In the genomic region with DNA sequence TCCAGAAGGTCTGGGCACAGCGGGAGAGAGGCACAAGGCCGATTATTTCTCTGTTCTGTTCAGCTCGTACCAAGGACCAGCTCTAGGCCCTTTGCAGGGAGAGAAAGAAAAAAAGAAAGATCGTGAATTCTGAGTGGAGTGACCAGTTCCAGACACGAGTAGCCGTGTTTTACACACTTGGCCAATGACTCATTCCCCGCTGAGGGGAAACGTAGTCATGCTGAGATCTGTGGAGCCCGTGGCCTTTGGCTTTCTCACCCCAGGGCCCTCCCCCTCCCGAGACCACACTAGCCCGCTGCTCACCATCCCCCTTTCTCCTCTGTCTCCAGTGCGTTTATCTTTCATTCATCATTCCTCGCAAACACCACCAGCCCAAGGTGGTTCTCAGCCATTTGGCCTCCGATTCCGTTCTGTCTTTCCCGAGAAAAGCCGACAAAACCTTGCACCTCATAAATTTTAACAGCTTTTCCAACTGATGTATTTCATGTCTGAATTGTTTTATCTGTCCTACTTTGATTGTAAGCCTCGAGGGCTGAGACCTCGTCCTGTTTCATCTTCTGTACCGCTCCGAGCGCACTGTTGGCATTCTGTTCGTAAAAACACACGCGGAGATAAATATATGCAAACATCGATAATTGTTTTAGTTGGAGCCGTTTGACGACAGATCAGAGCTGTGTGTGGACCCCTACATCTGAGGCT, we compare ENCODE assay signal across 15 cellular contexts.
DNase-seq lines count a peak whose midpoint lies in the region; ATAC-seq and TF ChIP-seq lines count a peak whose summit lies in the region.
"Had no signal": no experiment of that assay in that cellular context is flagged by ENCODE, and none has a peak within 500 bp of the region (broad histone marks: within the 10 kb centered on the region; RNA-seq: fewer than 3 reads in every experiment).

No MANE protein-coding gene starts in this region.

- H3K36me3 Mint-ChIP-seq in natural killer cell treated with Interleukin-12 subunit alpha and Interleukin-12 subunit beta and Interleukin-15 and Interleukin-18, amount 100 ng/mL, for 72 hours: peaks cover 5% of the 10 kb centered on the region
- H3K36me3 Mint-ChIP-seq in natural killer cell (no peaks in the 10 kb centered on the region), brain (peaks cover 22% of the 10 kb centered on the region)
- H3K36me3 Mint-ChIP-seq: activated naive CD4-positive, alpha-beta T cell treated with anti-CD3 and anti-CD28 coated beads, Interleukin-2, amount 10 ng/mL, durations not matched to agents 7 days and 5 days; memory B cell had no signal

- no peak overlapping the region for H3K4me3 Mint-ChIP-seq in natural killer cell treated with Interleukin-12 subunit alpha and Interleukin-12 subunit beta and Interleukin-15 and Interleukin-18, amount 100 ng/mL, for 72 hours
- H3K4me3 Mint-ChIP-seq in natural killer cell: no peak overlapping the region
- peak overlapping the region in 3 of 5 experiments; percentile 9 to 40 (median 11) for H3K4me3 Mint-ChIP-seq in brain
- H3K4me3 Mint-ChIP-seq: activated CD8-positive, alpha-beta T cell treated with anti-CD3 and anti-CD28 coated beads, Interleukin-2, amount 10 ng/mL, durations not matched to agents 7 days and 5 days; activated naive CD4-positive, alpha-beta T cell treated with anti-CD3 and anti-CD28 coated beads, Interleukin-2, amount 10 ng/mL, durations not matched to agents 7 days and 5 days; memory B cell; T-helper 17 cell had no signal

- H3K4me1 Mint-ChIP-seq in natural killer cell treated with Interleukin-12 subunit alpha and Interleukin-12 subunit beta and Interleukin-15 and Interleukin-18, amount 100 ng/mL, for 72 hours (ENCODE audit: low read depth in 2 of 2): no peaks in the 10 kb centered on the region
- H3K4me1 Mint-ChIP-seq in natural killer cell (no peaks in the 10 kb centered on the region), brain (peaks cover 21% of the 10 kb centered on the region)
- H3K4me1 Mint-ChIP-seq: activated naive CD4-positive, alpha-beta T cell treated with anti-CD3 and anti-CD28 coated beads, Interleukin-2, amount 10 ng/mL, durations not matched to agents 7 days and 5 days; memory B cell; T-helper 17 cell had no signal

- H3K9me3 ChIP-seq in aorta (ENCODE audit: control insufficient read depth, low read length): peaks cover 8% of the 10 kb centered on the region
- no peaks in the 10 kb centered on the region for H3K9me3 ChIP-seq in upper lobe of right lung
- H3K9me3 ChIP-seq: testis had no signal

- no peak overlapping the region for H3K27ac ChIP-seq in aorta (ENCODE audit: low read depth in 1 of 2, low read length in 2 of 2)
- no peak overlapping the region for H3K27ac ChIP-seq in upper lobe of right lung
- H3K27ac ChIP-seq: testis had no signal

- H3K27ac Mint-ChIP-seq in natural killer cell treated with Interleukin-12 subunit alpha and Interleukin-12 subunit beta and Interleukin-15 and Interleukin-18, amount 100 ng/mL, for 72 hours: no peak overlapping the region
- no peak overlapping the region for H3K27ac Mint-ChIP-seq in natural killer cell
- H3K27ac Mint-ChIP-seq in brain: peak overlapping the region in 4 of 5 experiments; percentile 10 to 80 (median 58)
- H3K27ac Mint-ChIP-seq: activated CD8-positive, alpha-beta T cell treated with anti-CD3 and anti-CD28 coated beads, Interleukin-2, amount 10 ng/mL, durations not matched to agents 7 days and 5 days; activated naive CD4-positive, alpha-beta T cell treated with anti-CD3 and anti-CD28 coated beads, Interleukin-2, amount 10 ng/mL, durations not matched to agents 7 days and 5 days; memory B cell; T-helper 17 cell had no signal

- H3K36me3 ChIP-seq in aorta (ENCODE audit: control insufficient read depth in 1 of 2, insufficient read depth in 2 of 2, low read length in 1 of 2) (no peaks in the 10 kb centered on the region), upper lobe of right lung (no peaks in the 10 kb centered on the region)

- peaks cover 3 to 5% of the 10 kb centered on the region in 2 donors for H3K27me3 Mint-ChIP-seq in natural killer cell treated with Interleukin-12 subunit alpha and Interleukin-12 subunit beta and Interleukin-15 and Interleukin-18, amount 100 ng/mL, for 72 hours
- H3K27me3 Mint-ChIP-seq in natural killer cell (ENCODE audit: low read depth in 2 of 2): no peaks in the 10 kb centered on the region
- no peaks in the 10 kb centered on the region for H3K27me3 Mint-ChIP-seq in brain
- H3K27me3 Mint-ChIP-seq: activated naive CD4-positive, alpha-beta T cell treated with anti-CD3 and anti-CD28 coated beads, Interleukin-2, amount 10 ng/mL, durations not matched to agents 7 days and 5 days; memory B cell; T-helper 17 cell had no signal

- H3K4me1 ChIP-seq in aorta (ENCODE audit: control insufficient read depth in 1 of 2, insufficient read depth in 2 of 2, low read length in 2 of 2): no peaks in the 10 kb centered on the region
- no peaks in the 10 kb centered on the region for H3K4me1 ChIP-seq in upper lobe of right lung
- H3K4me1 ChIP-seq: testis had no signal

- DNase-seq in natural killer cell treated with Interleukin-12 subunit alpha and Interleukin-12 subunit beta and Interleukin-15 and Interleukin-18, amount 100 ng/mL, for 72 hours (ENCODE audit: low spot score): peak; percentile 16
- DNase-seq in natural killer cell (no peak), left kidney (ENCODE audit: low read depth, low spot score) (peak; percentile 82), aorta (no peak), Right ventricle myocardium inferior (ENCODE audit: missing footprints) (no peak), NOMO-1 treated with DMSO at 0.1 percent for 48 hours (lab: John Stamatoyannopoulos, UW; ENCODE audit: unreplicated experiment) (no peak), upper lobe of right lung (no peak)
- DNase-seq: activated CD8-positive, alpha-beta T cell treated with anti-CD3 and anti-CD28 coated beads, Interleukin-2, amount 10 ng/mL, durations not matched to agents 7 days and 5 days; activated naive CD4-positive, alpha-beta T cell treated with anti-CD3 and anti-CD28 coated beads, Interleukin-2, amount 10 ng/mL, durations not matched to agents 7 days and 5 days; cortex of kidney; NCI-H1105 treated with DMSO at 0.1 percent for 48 hours; T-helper 17 cell; testis had no signal

- H3K27me3 ChIP-seq in aorta (ENCODE audit: control insufficient read depth in 1 of 2, insufficient read depth in 2 of 2, low read length in 1 of 2): no peaks in the 10 kb centered on the region
- H3K27me3 ChIP-seq in upper lobe of right lung: no peaks in the 10 kb centered on the region
- H3K27me3 ChIP-seq: testis had no signal

- ATAC-seq in natural killer cell treated with Interleukin-12 subunit alpha and Interleukin-12 subunit beta and Interleukin-15 and Interleukin-18, amount 100 ng/mL, for 72 hours: no peak
- no peak for ATAC-seq in natural killer cell
- peak; percentile 62 for ATAC-seq in aorta (ENCODE audit: low FRiP score)
- ATAC-seq in Right ventricle myocardium inferior: no peak
- ATAC-seq in upper lobe of right lung: no peak
- ATAC-seq: activated CD8-positive, alpha-beta T cell treated with anti-CD3 and anti-CD28 coated beads, Interleukin-2, amount 10 ng/mL, durations not matched to agents 7 days and 5 days; T-helper 17 cell had no signal

- H3K4me3 ChIP-seq in aorta (ENCODE audit: low read length in 2 of 2) (no peak overlapping the region), upper lobe of right lung (no peak overlapping the region)
- H3K4me3 ChIP-seq: testis had no signal

- H3K9me3 Mint-ChIP-seq in natural killer cell treated with Interleukin-12 subunit alpha and Interleukin-12 subunit beta and Interleukin-15 and Interleukin-18, amount 100 ng/mL, for 72 hours: no peaks in the 10 kb centered on the region
- H3K9me3 Mint-ChIP-seq in natural killer cell (peaks cover 0 to 4% of the 10 kb centered on the region in 2 donors), brain (peaks cover 15 to 26% (median 24%) of the 10 kb centered on the region in 5 experiments)

- no peak for TF ChIP-seq CTCF in natural killer cell (IDR thresholded peaks at IDR 0.05)
- no peak for TF ChIP-seq CTCF in brain (conservative IDR thresholded peaks at IDR 0.05)
- no peak for TF ChIP-seq CTCF in upper lobe of right lung (IDR thresholded peaks at IDR 0.05)

- intact Hi-C loops in natural killer cell (cut with micrococcal nuclease): no loop called here
- intact Hi-C loops in aorta (cut with DNase I): no loop called here
- intact Hi-C loops in Right ventricle myocardium inferior (cut with DNase I): no loop called here
- intact Hi-C loops in upper lobe of right lung (cut with DNase I): no loop called here

- 5 to 7% methylated on average over 28 of the region's 28 CpGs for WGBS in aorta, 2 donors

Comparison
In these comparisons a context has a peak if more than half of its experiments do, and no peak if none do; other contexts are left out.
1. DNase-seq: peak in natural killer cell treated with Interleukin-12 subunit alpha and Interleukin-12 subunit beta and Interleukin-15 and Interleukin-18, amount 100 ng/mL, for 72 hours (single experiment) and left kidney (single experiment); none in natural killer cell (single experiment), aorta (0 of 2), Right ventricle myocardium inferior (single experiment), NOMO-1 treated with DMSO at 0.1 percent for 48 hours (single experiment) and upper lobe of right lung (single experiment).
2. H3K27ac Mint-ChIP-seq: peak in brain (4 of 5); none in natural killer cell treated with Interleukin-12 subunit alpha and Interleukin-12 subunit beta and Interleukin-15 and Interleukin-18, amount 100 ng/mL, for 72 hours (0 of 2) and natural killer cell (0 of 2).
3. H3K4me3 Mint-ChIP-seq: peak in brain (3 of 5); none in natural killer cell treated with Interleukin-12 subunit alpha and Interleukin-12 subunit beta and Interleukin-15 and Interleukin-18, amount 100 ng/mL, for 72 hours (single experiment) and natural killer cell (single experiment).